Comparison of ENCODE assay signal across 8 cellular contexts in the genomic region with DNA sequence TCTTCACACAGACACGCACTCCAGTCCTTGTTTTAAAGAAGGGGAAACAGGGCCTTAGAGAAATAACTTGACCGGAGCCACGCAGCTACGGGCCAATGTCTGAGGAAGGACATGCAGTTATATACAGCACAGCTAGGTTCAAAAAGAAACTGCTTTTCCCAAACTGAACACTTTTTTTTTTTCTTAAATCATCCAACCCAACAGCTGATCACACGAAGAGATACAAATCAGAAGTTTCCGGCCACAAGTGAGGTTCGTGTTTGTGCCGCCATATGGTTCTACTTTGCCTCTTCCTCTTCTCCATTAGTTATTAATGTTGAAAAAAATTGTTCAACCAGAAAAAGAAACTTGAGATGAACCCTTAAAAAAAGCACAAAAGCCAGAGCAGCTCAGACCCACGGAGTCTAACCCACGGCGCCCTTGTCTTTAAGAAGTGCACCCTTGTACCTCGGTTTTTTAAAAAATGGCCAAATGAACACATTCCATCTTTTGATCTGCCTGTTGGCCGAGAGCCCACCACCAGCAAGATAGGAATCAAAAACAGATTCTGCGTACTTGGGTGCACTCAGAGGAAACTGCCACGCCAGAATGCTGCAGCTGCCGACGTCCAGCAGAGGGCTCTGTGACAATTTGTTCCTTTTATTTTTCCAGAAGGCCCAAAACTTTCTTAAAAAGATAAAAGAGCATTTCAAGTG.
DNase-seq lines count a peak whose midpoint lies in the region; ATAC-seq and TF ChIP-seq lines count a peak whose summit lies in the region.

No MANE protein-coding gene starts in this region.

- H3K79me2 ChIP-seq in Karpas-422 (ENCODE audit: low read length): peaks cover 89% of the 10 kb centered on the region

- 9 to 12% methylated on average over 17 of the region's 17 CpGs for WGBS in lung, 2 donors

- H3K36me3 ChIP-seq in Karpas-422 (ENCODE audit: insufficient read depth, low read length) (no peaks in the 10 kb centered on the region), lung (ENCODE audit: control insufficient read depth in 2 of 2, insufficient read depth in 2 of 2, low read length in 2 of 2) (peaks cover 0 to 7% of the 10 kb centered on the region in 2 donors)

- H3K9me2 ChIP-seq in Karpas-422 (replicated peaks; ENCODE audit: insufficient read depth, low read length): no peaks in the 10 kb centered on the region

- H3K4me1 ChIP-seq in Karpas-422 (ENCODE audit: low read length): peaks cover 9% of the 10 kb centered on the region
- H3K4me1 ChIP-seq in lung (ENCODE audit: control insufficient read depth in 2 of 2, insufficient read depth in 2 of 2, low read length in 2 of 2): peaks cover 6 to 18% of the 10 kb centered on the region in 2 donors

- H4K20me1 ChIP-seq in Karpas-422 (ENCODE audit: insufficient read depth, low read depth, low read length): 0 out of 2 replicates have a peak, but pooled peaks cover 6% of the 10 kb centered on the region

- H3K9me3 ChIP-seq in Karpas-422 (ENCODE audit: low read length) (no peaks in the 10 kb centered on the region), lung (ENCODE audit: control insufficient read depth in 2 of 2, insufficient read depth in 1 of 2, low read length in 1 of 2) (no peaks in the 10 kb centered on the region)

- DNase-seq in CD1c-positive myeloid dendritic cell (ENCODE audit: extremely low spot score) (peak; percentile 57), Karpas-422 (peak; percentile 76), lung (ENCODE audit: low spot score) (peak; percentile 47)
- DNase-seq in activated CD4-positive, alpha-beta T cell treated with anti-CD3 and anti-CD28 coated beads for 24 hours (ENCODE audit: low read depth in 2 of 2): peak; percentile 31
- DNase-seq in stimulated activated CD8-positive, alpha-beta memory T cell treated with anti-CD3 and anti-CD28 coated beads, Interleukin-12 subunit alpha, Interleukin-12 subunit beta, amount 100 ng/mL, for 4 hours (ENCODE audit: low read depth): peak; percentile 31

- no peak overlapping the region for H3K27ac ChIP-seq in Karpas-422 (ENCODE audit: low read length)
- H3K27ac ChIP-seq in cingulate gyrus (ENCODE audit: low read depth, low read length): peak overlapping the region; percentile 89
- peak overlapping the region; percentile 13 to 73 for H3K27ac ChIP-seq in lung (ENCODE audit: low read depth in 1 of 2, low read length in 1 of 2)

- H3K4me3 ChIP-seq in Karpas-422 (ENCODE audit: low read length) (no peak overlapping the region), lung (no peak overlapping the region)

- no peak overlapping the region for H3K4me2 ChIP-seq in Karpas-422 (ENCODE audit: low read depth, low read length, poor library complexity, severe bottlenecking)

- no peak overlapping the region for H3K9ac ChIP-seq in Karpas-422 (ENCODE audit: low read length)

- TF ChIP-seq CTCF in lung (IDR thresholded peaks at IDR 0.05; ENCODE audit: control extremely low read depth, extremely low read depth): peak; percentile 76

- H2AFZ ChIP-seq in Karpas-422 (ENCODE audit: low read length): no peak overlapping the region

- peak; percentile 72 for ATAC-seq in GM19395 (IDR thresholded peaks at IDR 0.05; ENCODE audit: unreplicated experiment)
- peak; percentile 60 for ATAC-seq in lung (ENCODE audit: insufficient read depth, low FRiP score)
- ATAC-seq in HG03025 (IDR thresholded peaks at IDR 0.05; ENCODE audit: low FRiP score, unreplicated experiment): no peak

- no peaks in the 10 kb centered on the region for H3K27me3 ChIP-seq in Karpas-422 (ENCODE audit: low read length)
- H3K27me3 ChIP-seq in lung (ENCODE audit: control insufficient read depth, insufficient read depth): no peaks in the 10 kb centered on the region
